Comparison of ENCODE assay signal across 1 cellular context in the genomic region with DNA sequence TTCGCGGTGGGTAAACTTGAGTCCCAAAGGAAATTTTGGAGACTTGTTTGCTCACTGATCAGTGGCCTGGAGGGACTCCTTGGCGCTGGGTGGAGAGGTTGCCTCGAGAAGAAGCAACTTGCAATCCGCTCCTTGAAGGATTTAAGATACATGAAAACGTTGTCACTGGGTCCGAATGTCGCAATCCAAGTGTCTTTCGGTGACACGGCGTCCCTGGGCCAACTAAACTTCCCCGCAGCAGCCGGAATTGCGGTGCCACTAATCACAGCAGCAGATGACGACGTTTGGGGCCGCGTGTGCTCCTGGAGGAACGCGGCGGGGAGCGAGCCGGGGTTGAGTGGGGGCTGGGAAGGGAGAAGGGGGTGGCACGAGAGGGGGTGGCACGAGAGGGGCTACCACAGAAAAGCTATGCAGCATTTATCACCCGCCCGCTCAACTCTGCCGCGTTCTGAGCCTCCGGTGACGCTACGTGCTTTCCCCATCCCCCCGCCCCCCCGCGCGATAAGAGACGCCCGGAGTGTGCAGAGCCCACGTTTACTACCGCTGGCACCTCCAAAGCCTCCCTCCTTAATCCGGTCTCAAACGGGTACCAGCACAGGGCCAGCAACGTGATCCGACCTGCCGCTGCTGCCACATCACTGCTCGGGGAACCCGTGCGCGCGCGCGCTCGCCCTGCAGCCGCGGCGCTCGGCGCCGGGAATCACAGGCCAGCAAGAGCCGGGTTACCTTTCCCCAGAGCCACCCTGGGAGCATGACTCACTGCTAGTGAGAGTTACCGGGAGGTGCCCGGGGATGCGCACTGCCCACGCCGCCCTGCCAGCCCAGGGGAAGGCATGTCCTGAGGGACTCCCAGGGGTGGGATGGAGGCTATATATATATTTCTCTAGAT.
TF ChIP-seq lines count a peak whose summit lies in the region.

No MANE protein-coding gene starts in this region.

TF ChIP-seq in A549, 52 proteins besides CTCF, POLR2A, EP300 and RAD21 (continued from another document):
- TF ChIP-seq MAZ (IDR thresholded peaks at IDR 0.05; ENCODE audit: borderline replicate concordance, low read depth, low read length) (no peak), POLR2AphosphoS2 (conservative IDR thresholded peaks at IDR 0.05; ENCODE audit: low read length) (no peak), MAFK (IDR thresholded peaks at IDR 0.05; ENCODE audit: partially characterized antibody) (no peak), HDAC2 (IDR thresholded peaks at IDR 0.05) (0 out of 2 replicates have a peak, but pooled peaks have one; percentile 61), CEBPB (IDR thresholded peaks at IDR 0.05) (peak; percentile 21 to 56; a peak in 2 of 4 replicates), NR3C1 (IDR thresholded peaks at IDR 0.05) (no peak), RFX5 (IDR thresholded peaks at IDR 0.05) (no peak), EHMT2 (IDR thresholded peaks at IDR 0.05; ENCODE audit: low read depth) (no peak), FOXS1 (CRISPR knock-in tag; IDR thresholded peaks at IDR 0.05) (no peak), FOSL2 (IDR thresholded peaks at IDR 0.05) (peak; percentile 18; the same call in 1 of the 2 replicates), FOSL2 (CRISPR knock-in tag; IDR thresholded peaks at IDR 0.05) (peak; percentile 77), SREBF2 (IDR thresholded peaks at IDR 0.05) (no peak), CHD4 (IDR thresholded peaks at IDR 0.05; ENCODE audit: borderline replicate concordance) (no peak), TFCP2L1 (CRISPR knock-in tag; IDR thresholded peaks at IDR 0.05) (no peak), JUNB (IDR thresholded peaks at IDR 0.05) (0 out of 2 replicates have a peak, but pooled peaks have one; percentile 11), FOSB (CRISPR knock-in tag; IDR thresholded peaks at IDR 0.05) (no peak), HOXA7 (CRISPR knock-in tag; IDR thresholded peaks at IDR 0.05) (no peak), ZC3H11A (IDR thresholded peaks at IDR 0.05) (no peak), BHLHE40 (IDR thresholded peaks at IDR 0.05; ENCODE audit: low read depth, low read length) (no peak), KDM1A (IDR thresholded peaks at IDR 0.05; ENCODE audit: low read depth) (no peak), JUN (IDR thresholded peaks at IDR 0.05) (peak in 1 of 2 experiments; percentile 35; a peak in 1 of 5 replicates), ZNF302 (CRISPR knock-in tag; IDR thresholded peaks at IDR 0.05) (no peak), RCOR1 (IDR thresholded peaks at IDR 0.05; ENCODE audit: low read depth, low read length) (no peak), CBX2 (IDR thresholded peaks at IDR 0.05; ENCODE audit: borderline replicate concordance, low read depth) (no peak), CHD2 (IDR thresholded peaks at IDR 0.05; ENCODE audit: low read length, partially characterized antibody) (no peak), HEYL (CRISPR knock-in tag; IDR thresholded peaks at IDR 0.05) (no peak), NFE2L2 (conservative IDR thresholded peaks at IDR 0.05; ENCODE audit: low read length) (no peak), SMC3 (IDR thresholded peaks at IDR 0.05) (no peak)
- TF ChIP-seq, protein P1, sequence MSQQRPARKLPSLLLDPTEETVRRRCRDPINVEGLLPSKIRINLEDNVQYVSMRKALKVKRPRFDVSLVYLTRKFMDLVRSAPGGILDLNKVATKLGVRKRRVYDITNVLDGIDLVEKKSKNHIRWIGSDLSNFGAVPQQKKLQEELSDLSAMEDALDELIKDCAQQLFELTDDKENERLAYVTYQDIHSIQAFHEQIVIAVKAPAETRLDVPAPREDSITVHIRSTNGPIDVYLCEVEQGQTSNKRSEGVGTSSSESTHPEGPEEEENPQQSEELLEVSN (IDR thresholded peaks at IDR 0.05; ENCODE audit: borderline replicate concordance, low read depth): no peak
- TF ChIP-seq, protein P2, sequence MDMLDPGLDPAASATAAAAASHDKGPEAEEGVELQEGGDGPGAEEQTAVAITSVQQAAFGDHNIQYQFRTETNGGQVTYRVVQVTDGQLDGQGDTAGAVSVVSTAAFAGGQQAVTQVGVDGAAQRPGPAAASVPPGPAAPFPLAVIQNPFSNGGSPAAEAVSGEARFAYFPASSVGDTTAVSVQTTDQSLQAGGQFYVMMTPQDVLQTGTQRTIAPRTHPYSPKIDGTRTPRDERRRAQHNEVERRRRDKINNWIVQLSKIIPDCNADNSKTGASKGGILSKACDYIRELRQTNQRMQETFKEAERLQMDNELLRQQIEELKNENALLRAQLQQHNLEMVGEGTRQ (IDR thresholded peaks at IDR 0.05): no peak
- TF ChIP-seq, protein P3, sequence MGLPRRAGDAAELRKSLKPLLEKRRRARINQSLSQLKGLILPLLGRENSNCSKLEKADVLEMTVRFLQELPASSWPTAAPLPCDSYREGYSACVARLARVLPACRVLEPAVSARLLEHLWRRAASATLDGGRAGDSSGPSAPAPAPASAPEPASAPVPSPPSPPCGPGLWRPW (IDR thresholded peaks at IDR 0.05): no peak
- TF ChIP-seq, protein P4, sequence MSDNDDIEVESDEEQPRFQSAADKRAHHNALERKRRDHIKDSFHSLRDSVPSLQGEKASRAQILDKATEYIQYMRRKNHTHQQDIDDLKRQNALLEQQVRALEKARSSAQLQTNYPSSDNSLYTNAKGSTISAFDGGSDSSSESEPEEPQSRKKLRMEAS (IDR thresholded peaks at IDR 0.05): peak; percentile 33; the same call in 1 of the 2 replicates
- TF ChIP-seq, protein P5, sequence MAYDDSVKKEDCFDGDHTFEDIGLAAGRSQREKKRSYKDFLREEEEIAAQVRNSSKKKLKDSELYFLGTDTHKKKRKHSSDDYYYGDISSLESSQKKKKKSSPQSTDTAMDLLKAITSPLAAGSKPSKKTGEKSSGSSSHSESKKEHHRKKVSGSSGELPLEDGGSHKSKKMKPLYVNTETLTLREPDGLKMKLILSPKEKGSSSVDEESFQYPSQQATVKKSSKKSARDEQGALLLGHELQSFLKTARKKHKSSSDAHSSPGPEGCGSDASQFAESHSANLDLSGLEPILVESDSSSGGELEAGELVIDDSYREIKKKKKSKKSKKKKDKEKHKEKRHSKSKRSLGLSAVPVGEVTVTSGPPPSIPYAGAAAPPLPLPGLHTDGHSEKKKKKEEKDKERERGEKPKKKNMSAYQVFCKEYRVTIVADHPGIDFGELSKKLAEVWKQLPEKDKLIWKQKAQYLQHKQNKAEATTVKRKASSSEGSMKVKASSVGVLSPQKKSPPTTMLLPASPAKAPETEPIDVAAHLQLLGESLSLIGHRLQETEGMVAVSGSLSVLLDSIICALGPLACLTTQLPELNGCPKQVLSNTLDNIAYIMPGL (CRISPR knock-in tag; IDR thresholded peaks at IDR 0.05; ENCODE audit: borderline replicate concordance): no peak
- TF ChIP-seq, protein P6, sequence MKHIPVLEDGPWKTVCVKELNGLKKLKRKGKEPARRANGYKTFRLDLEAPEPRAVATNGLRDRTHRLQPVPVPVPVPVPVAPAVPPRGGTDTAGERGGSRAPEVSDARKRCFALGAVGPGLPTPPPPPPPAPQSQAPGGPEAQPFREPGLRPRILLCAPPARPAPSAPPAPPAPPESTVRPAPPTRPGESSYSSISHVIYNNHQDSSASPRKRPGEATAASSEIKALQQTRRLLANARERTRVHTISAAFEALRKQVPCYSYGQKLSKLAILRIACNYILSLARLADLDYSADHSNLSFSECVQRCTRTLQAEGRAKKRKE (CRISPR knock-in tag; IDR thresholded peaks at IDR 0.05; ENCODE audit: low read depth): no peak
- TF ChIP-seq, protein P7, sequence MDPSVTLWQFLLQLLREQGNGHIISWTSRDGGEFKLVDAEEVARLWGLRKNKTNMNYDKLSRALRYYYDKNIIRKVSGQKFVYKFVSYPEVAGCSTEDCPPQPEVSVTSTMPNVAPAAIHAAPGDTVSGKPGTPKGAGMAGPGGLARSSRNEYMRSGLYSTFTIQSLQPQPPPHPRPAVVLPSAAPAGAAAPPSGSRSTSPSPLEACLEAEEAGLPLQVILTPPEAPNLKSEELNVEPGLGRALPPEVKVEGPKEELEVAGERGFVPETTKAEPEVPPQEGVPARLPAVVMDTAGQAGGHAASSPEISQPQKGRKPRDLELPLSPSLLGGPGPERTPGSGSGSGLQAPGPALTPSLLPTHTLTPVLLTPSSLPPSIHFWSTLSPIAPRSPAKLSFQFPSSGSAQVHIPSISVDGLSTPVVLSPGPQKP (IDR thresholded peaks at IDR 0.05; ENCODE audit: low read depth, low read length): no peak
TF ChIP-seq in A549: peak in this region for 6.
